In genomic region chr2:30915485-30915884, GRCh38 we compare ENCODE assay signal across 9 cellular contexts.
DNase-seq lines count a peak whose midpoint lies in the region; ATAC-seq and TF ChIP-seq lines count a peak whose summit lies in the region.
"Had no signal": no experiment of that assay in that cellular context is flagged by ENCODE, and none has a peak within 500 bp of the region (broad histone marks: within the 10 kb centered on the region; RNA-seq: fewer than 3 reads in every experiment).

No MANE protein-coding gene starts in this region.

- no peak for TF ChIP-seq POLR2A in sigmoid colon (IDR thresholded peaks at IDR 0.05)

- TF ChIP-seq CTCF in activated CD8-positive, alpha-beta T cell treated with anti-CD3 and anti-CD28 coated beads for 36 hours (IDR thresholded peaks at IDR 0.05), result no peak
- TF ChIP-seq CTCF in OCI-LY3 (IDR thresholded peaks at IDR 0.05; ENCODE audit: low read depth, low read length) (peak; percentile 18; the same call in 1 of the 2 replicates), smooth muscle cell (IDR thresholded peaks at IDR 0.05; ENCODE audit: borderline replicate concordance, insufficient read depth, poor library complexity, severe bottlenecking) (peak; percentile 37), natural killer cell (IDR thresholded peaks at IDR 0.05) (no peak), sigmoid colon (IDR thresholded peaks at IDR 0.05) (no peak)

- no peaks in the 10 kb centered on the region for H3K4me1 Mint-ChIP-seq in activated CD8-positive, alpha-beta T cell treated with anti-CD3 and anti-CD28 coated beads for 36 hours (ENCODE audit: low read depth)
- H3K4me1 Mint-ChIP-seq in activated CD8-positive, alpha-beta T cell treated with anti-CD3 and anti-CD28 coated beads, Interleukin-2, amount 10 ng/mL, durations not matched to agents 7 days and 5 days (ENCODE audit: low read depth), result no peaks in the 10 kb centered on the region
- H3K4me1 Mint-ChIP-seq in natural killer cell, result no peaks in the 10 kb centered on the region

- POLR2A ChIA-PET in activated CD8-positive, alpha-beta T cell treated with anti-CD3 and anti-CD28 coated beads for 36 hours (lab: Charles Lee), result no interaction called here
- POLR2A ChIA-PET in activated CD8-positive, alpha-beta T cell treated with anti-CD3 and anti-CD28 coated beads, Interleukin-2, amount 10 ng/mL, durations not matched to agents 7 days and 5 days (lab: Charles Lee), result no interaction called here

- CTCF ChIA-PET in activated CD8-positive, alpha-beta T cell treated with anti-CD3 and anti-CD28 coated beads for 36 hours (lab: Charles Lee), result interaction anchor here (1.7 kb wide), 1 partner anchor 202 kb away, joined by 5 read pairs; no protein-coding TSS in a partner anchor
- CTCF ChIA-PET in activated CD8-positive, alpha-beta T cell treated with anti-CD3 and anti-CD28 coated beads, Interleukin-2, amount 10 ng/mL, durations not matched to agents 7 days and 5 days (lab: Charles Lee), result no interaction called here

- H3K27me3 ChIP-seq in OCI-LY3 (ENCODE audit: low read depth, low read length) (no peaks in the 10 kb centered on the region), smooth muscle cell (ENCODE audit: low read depth) (no peaks in the 10 kb centered on the region), sigmoid colon (no peaks in the 10 kb centered on the region)

- H3K4me1 ChIP-seq in OCI-LY3 (ENCODE audit: low read length) (no peaks in the 10 kb centered on the region), smooth muscle cell (ENCODE audit: low read depth) (no peaks in the 10 kb centered on the region), sigmoid colon (no peaks in the 10 kb centered on the region)

- no peaks in the 10 kb centered on the region for H3F3A ChIP-seq in smooth muscle cell (ENCODE audit: low read depth)

- H3K4me2 ChIP-seq in OCI-LY3 (ENCODE audit: low read length) (no peak overlapping the region), smooth muscle cell (no peak overlapping the region)

- 11% methylated on average over 3 of the region's 3 CpGs for WGBS in smooth muscle cell (ENCODE audit: low lambda C conversion rate)
- 36 to 57% methylated on average over 3 of the region's 3 CpGs for WGBS in sigmoid colon, 2 donors

- no peak overlapping the region for H2AFZ ChIP-seq in OCI-LY3 (ENCODE audit: low read depth, low read length)
- no peak overlapping the region for H2AFZ ChIP-seq in smooth muscle cell (ENCODE audit: low read depth)

- H3K9me3 Mint-ChIP-seq in activated CD8-positive, alpha-beta T cell treated with anti-CD3 and anti-CD28 coated beads for 36 hours, result no peaks in the 10 kb centered on the region
- no peaks in the 10 kb centered on the region for H3K9me3 Mint-ChIP-seq in activated CD8-positive, alpha-beta T cell treated with anti-CD3 and anti-CD28 coated beads, Interleukin-2, amount 10 ng/mL, durations not matched to agents 7 days and 5 days (ENCODE audit: insufficient read depth)
- H3K9me3 Mint-ChIP-seq in natural killer cell, result no peaks in the 10 kb centered on the region
- H3K9me3 Mint-ChIP-seq: CD8-positive, alpha-beta T cell had no signal

- H3K9me3 ChIP-seq in OCI-LY3 (ENCODE audit: insufficient read depth, low read length) (no peaks in the 10 kb centered on the region), smooth muscle cell (replicated peaks; ENCODE audit: low read depth) (no peaks in the 10 kb centered on the region), sigmoid colon (no peaks in the 10 kb centered on the region)

- H3K9ac ChIP-seq in OCI-LY3 (ENCODE audit: low read length), result no peak overlapping the region
- no peak overlapping the region for H3K9ac ChIP-seq in smooth muscle cell (ENCODE audit: low read depth)

- ATAC-seq in activated CD8-positive, alpha-beta T cell treated with anti-CD3 and anti-CD28 coated beads for 36 hours, result no peak
- no peak for ATAC-seq in activated CD8-positive, alpha-beta T cell treated with anti-CD3 and anti-CD28 coated beads, Interleukin-2, amount 10 ng/mL, durations not matched to agents 7 days and 5 days
- peak; percentile 38 to 55 for ATAC-seq in left cardiac atrium
- ATAC-seq in natural killer cell, result no peak
- ATAC-seq: CD8-positive, alpha-beta T cell had no signal

- intact Hi-C loops in activated CD8-positive, alpha-beta T cell treated with anti-CD3 and anti-CD28 coated beads for 36 hours (cut with micrococcal nuclease), result no loop called here
- intact Hi-C loops in left cardiac atrium (cut with DNase I) (no loop called here), natural killer cell (cut with micrococcal nuclease) (no loop called here), sigmoid colon (cut with DNase I) (no loop called here)

- TF ChIP-seq EP300 in sigmoid colon (IDR thresholded peaks at IDR 0.05), result no peak

- H3K27ac Mint-ChIP-seq in activated CD8-positive, alpha-beta T cell treated with anti-CD3 and anti-CD28 coated beads for 36 hours, result no peak overlapping the region
- H3K27ac Mint-ChIP-seq in activated CD8-positive, alpha-beta T cell treated with anti-CD3 and anti-CD28 coated beads, Interleukin-2, amount 10 ng/mL, durations not matched to agents 7 days and 5 days, result no peak overlapping the region
- H3K27ac Mint-ChIP-seq in natural killer cell, result no peak overlapping the region
- H3K27ac Mint-ChIP-seq: CD8-positive, alpha-beta T cell had no signal

- H3K36me3 Mint-ChIP-seq in activated CD8-positive, alpha-beta T cell treated with anti-CD3 and anti-CD28 coated beads for 36 hours (ENCODE audit: low read depth), result no peaks in the 10 kb centered on the region
- H3K36me3 Mint-ChIP-seq in activated CD8-positive, alpha-beta T cell treated with anti-CD3 and anti-CD28 coated beads, Interleukin-2, amount 10 ng/mL, durations not matched to agents 7 days and 5 days (ENCODE audit: low read depth), result no peaks in the 10 kb centered on the region
- H3K36me3 Mint-ChIP-seq in natural killer cell, result no peaks in the 10 kb centered on the region
- H3K36me3 Mint-ChIP-seq: CD8-positive, alpha-beta T cell had no signal

- no peaks in the 10 kb centered on the region for H3K79me2 ChIP-seq in OCI-LY3 (ENCODE audit: low read length)
- H3K79me2 ChIP-seq in smooth muscle cell (ENCODE audit: low read depth), result no peaks in the 10 kb centered on the region

- H3K36me3 ChIP-seq in OCI-LY3 (replicated peaks; ENCODE audit: low read depth, low read length) (peaks cover 45% of the 10 kb centered on the region), smooth muscle cell (ENCODE audit: low read depth) (no peaks in the 10 kb centered on the region), sigmoid colon (no peaks in the 10 kb centered on the region)

- H3K27ac ChIP-seq in OCI-LY3 (ENCODE audit: low read length), result no peak overlapping the region
- no peak overlapping the region for H3K27ac ChIP-seq in smooth muscle cell (ENCODE audit: low read depth)
- H3K27ac ChIP-seq in sigmoid colon, result no peak overlapping the region

- no peaks in the 10 kb centered on the region for H3K27me3 Mint-ChIP-seq in activated CD8-positive, alpha-beta T cell treated with anti-CD3 and anti-CD28 coated beads for 36 hours
- no peaks in the 10 kb centered on the region for H3K27me3 Mint-ChIP-seq in activated CD8-positive, alpha-beta T cell treated with anti-CD3 and anti-CD28 coated beads, Interleukin-2, amount 10 ng/mL, durations not matched to agents 7 days and 5 days (ENCODE audit: low read depth)
- peaks cover 0 to 7% of the 10 kb centered on the region in 2 donors for H3K27me3 Mint-ChIP-seq in natural killer cell (ENCODE audit: low read depth in 2 of 2)

- peak; percentile 25 for DNase-seq in activated CD8-positive, alpha-beta T cell treated with anti-CD3 and anti-CD28 coated beads for 36 hours
- no peak for DNase-seq in activated CD8-positive, alpha-beta T cell treated with anti-CD3 and anti-CD28 coated beads, Interleukin-2, amount 10 ng/mL, durations not matched to agents 7 days and 5 days
- no peak for DNase-seq in left cardiac atrium
- no peak for DNase-seq in smooth muscle cell (lab: John Stamatoyannopoulos, UW; ENCODE audit: unreplicated experiment)
- no peak for DNase-seq in HCEC 1CT
- DNase-seq in natural killer cell, result no peak
- DNase-seq in sigmoid colon, result no peak
- DNase-seq: CD8-positive, alpha-beta T cell had no signal

- no peak overlapping the region for H3K4me3 ChIP-seq in OCI-LY3 (ENCODE audit: low read length)
- H3K4me3 ChIP-seq in smooth muscle cell, result no peak overlapping the region
- H3K4me3 ChIP-seq in sigmoid colon, result no peak overlapping the region

- H4K20me1 ChIP-seq in OCI-LY3 (ENCODE audit: insufficient read depth, low read length), result no peaks in the 10 kb centered on the region
- H4K20me1 ChIP-seq in smooth muscle cell (ENCODE audit: low read depth), result no peaks in the 10 kb centered on the region

- no peak overlapping the region for H3K4me3 Mint-ChIP-seq in activated CD8-positive, alpha-beta T cell treated with anti-CD3 and anti-CD28 coated beads for 36 hours
- no peak overlapping the region for H3K4me3 Mint-ChIP-seq in activated CD8-positive, alpha-beta T cell treated with anti-CD3 and anti-CD28 coated beads, Interleukin-2, amount 10 ng/mL, durations not matched to agents 7 days and 5 days
- H3K4me3 Mint-ChIP-seq in natural killer cell, result no peak overlapping the region
- H3K4me3 Mint-ChIP-seq: CD8-positive, alpha-beta T cell had no signal

Comparison
In these comparisons a context has a peak if more than half of its experiments do, and no peak if none do; other contexts are left out.
1. ATAC-seq: peak in left cardiac atrium (2 of 2); none in activated CD8-positive, alpha-beta T cell treated with anti-CD3 and anti-CD28 coated beads for 36 hours (single experiment), activated CD8-positive, alpha-beta T cell treated with anti-CD3 and anti-CD28 coated beads, Interleukin-2, amount 10 ng/mL, durations not matched to agents 7 days and 5 days (single experiment) and natural killer cell (0 of 3).
2. CTCF ChIP-seq: peak in OCI-LY3 (single experiment) and smooth muscle cell (single experiment); none in activated CD8-positive, alpha-beta T cell treated with anti-CD3 and anti-CD28 coated beads for 36 hours (single experiment), natural killer cell (single experiment) and sigmoid colon (0 of 4).